13 cellular contexts compared by ENCODE assay signal in the genomic region with DNA sequence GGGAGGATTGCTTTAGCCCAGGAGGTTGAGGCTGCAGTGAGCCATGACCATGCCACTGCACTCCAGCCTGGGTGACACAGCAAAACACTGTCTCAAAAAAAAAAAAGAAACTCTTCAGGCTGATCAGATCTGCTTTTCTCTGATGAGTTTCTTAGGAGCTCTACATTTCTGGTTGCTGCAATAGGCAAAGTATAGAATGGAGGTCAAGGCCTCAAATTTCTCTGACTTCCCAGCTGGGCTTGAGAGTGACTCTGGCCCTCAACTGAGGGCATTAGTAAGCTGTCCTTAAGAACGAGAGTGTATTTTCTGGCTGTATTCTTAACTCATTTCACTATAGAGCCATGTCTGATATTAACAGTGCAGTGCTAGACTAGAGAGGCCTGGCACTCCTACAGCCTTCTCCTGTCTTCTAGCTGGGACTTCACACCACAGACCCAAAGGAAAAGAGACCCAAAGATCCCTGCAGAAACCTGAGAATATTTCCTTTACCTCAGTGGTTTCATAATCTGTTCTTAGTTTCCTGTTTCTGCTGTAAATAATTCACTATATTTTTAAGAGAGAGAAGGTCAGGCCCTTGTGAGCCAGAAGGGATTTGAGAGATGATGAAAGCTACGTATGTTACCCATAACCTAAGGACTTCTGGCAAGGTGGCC. TPM values are rescaled to one million over a fixed set of nuclear protein-coding genes. Genes with fewer than 3 reads are reported as not detected.
DNase-seq lines count a peak whose midpoint lies in the region; ATAC-seq, FAIRE-seq and TF ChIP-seq lines count a peak whose summit lies in the region.
"Had no signal": no experiment of that assay in that cellular context is flagged by ENCODE, and none has a peak within 500 bp of the region (broad histone marks: within the 10 kb centered on the region; RNA-seq: fewer than 3 reads in every experiment).

No MANE protein-coding gene starts in this region.

- H3K4me2 ChIP-seq in HepG2 (ENCODE audit: low read depth, low read length), result peak overlapping the region; percentile 35; the same call in 1 of the 2 replicates

- H3K4me1 ChIP-seq in HepG2 (ENCODE audit: insufficient read depth, low read length) (peaks cover 51% of the 10 kb centered on the region), right lobe of liver (peaks cover 0 to 3% (median 0%) of the 10 kb centered on the region in 4 donors), thyroid gland (no peaks in the 10 kb centered on the region), heart right ventricle (peaks cover 0 to 8% (median 0%) of the 10 kb centered on the region in 9 donors)
- H3K4me1 ChIP-seq: sigmoid colon, uterus had no signal

- H3K9me3 ChIP-seq in HepG2 (ENCODE audit: low read length), result no peaks in the 10 kb centered on the region
- H3K9me3 ChIP-seq in right lobe of liver, result no peaks in the 10 kb centered on the region
- no peaks in the 10 kb centered on the region for H3K9me3 ChIP-seq in thyroid gland
- H3K9me3 ChIP-seq in heart right ventricle, result peaks cover 0 to 17% (median 5%) of the 10 kb centered on the region in 11 donors
- H3K9me3 ChIP-seq: sigmoid colon, uterus had no signal

- H3K27ac ChIP-seq in HepG2 (ENCODE audit: extremely low read length, insufficient read depth, low read length) (no peak overlapping the region), right lobe of liver (no peak overlapping the region), thyroid gland (no peak overlapping the region), heart right ventricle (no peak overlapping the region)
- H3K27ac ChIP-seq: sigmoid colon, uterus had no signal

- POLR2A ChIA-PET in HepG2 (lab: Yijun Ruan, JAX), result interaction anchor here (1.1 to 5.8 kb wide), 3 partner anchors 15 to 281 kb away, joined by 4 to 69 read pairs (median 15); a partner anchor contains a TSS

- no peak for TF ChIP-seq POLR2A in HepG2 (IDR thresholded peaks at IDR 0.05; ENCODE audit: insufficient read depth in 1 of 2, low read depth in 2 of 2, low read length in 2 of 2)
- TF ChIP-seq POLR2A in right lobe of liver (IDR thresholded peaks at IDR 0.05), result no peak
- no peak for TF ChIP-seq POLR2A in thyroid gland (IDR thresholded peaks at IDR 0.05)

- intact Hi-C loops in HepG2 (cut with micrococcal nuclease; ENCODE audit: unreplicated experiment) (loop anchor here (2.0 to 5.0 kb wide), 2 partner anchors 15 to 42 kb away; no protein-coding TSS in a partner anchor), right lobe of liver (cut with DNase I) (no loop called here), thyroid gland (cut with DNase I) (no loop called here), heart right ventricle (cut with DNase I) (loop anchor here in 1 of 10 donors (5.0 kb wide), 1 partner anchor 38 kb away; no protein-coding TSS in a partner anchor)

- ATAC-seq in HepG2 (no peak), right lobe of liver (no peak), HG02884 (IDR thresholded peaks at IDR 0.05; ENCODE audit: unreplicated experiment) (peak; percentile 54), HG03520 (IDR thresholded peaks at IDR 0.05; ENCODE audit: unreplicated experiment) (no peak), heart right ventricle (no peak)

- in situ Hi-C loops in HepG2 (cut with HindIII; ENCODE audit: extremely low pct_ligation_motif_present, low pct_unique_long_range_greater_than_20kb), result no loop called here

- WGBS in HepG2 (ENCODE audit: low lambda C conversion rate), result 31% methylated on average over 2 of the region's 2 CpGs
- 62% methylated on average over 2 of the region's 2 CpGs for WGBS in right lobe of liver (ENCODE audit: insufficient coverage, low coverage, low lambda C conversion rate, missing lambda C conversion rate)
- WGBS in thyroid gland, 2 donors, result 63 to 76% methylated on average over 2 of the region's 2 CpGs
- WGBS in heart right ventricle, 2 donors, result 76 to 81% methylated on average over 2 of the region's 2 CpGs

- H3K4me3 ChIP-seq in HepG2 (replicated peaks in 1 of 3; ENCODE audit: insufficient read depth in 1 of 3, low read depth in 2 of 3, low read length in 3 of 3) (no peak overlapping the region), right lobe of liver (no peak overlapping the region), thyroid gland (replicated peaks in 1 of 3) (no peak overlapping the region), heart right ventricle (no peak overlapping the region)
- H3K4me3 ChIP-seq: sigmoid colon, uterus had no signal

- DNase-seq in HepG2 (ENCODE audit: low spot score), result no peak
- no peak for DNase-seq in right lobe of liver
- DNase-seq in MV-4-11 (lab: John Stamatoyannopoulos, UW), result peak; percentile 7
- peak; percentile 7 to 36 for DNase-seq in thyroid gland
- no peak for DNase-seq in DMS53 treated with DMSO at 0.1 percent for 48 hours (lab: John Stamatoyannopoulos, UW; ENCODE audit: unreplicated experiment)
- no peak for DNase-seq in heart right ventricle
- DNase-seq: anterior cingulate cortex, NCI-H1105 treated with DMSO at 0.1 percent for 48 hours, sigmoid colon, uterus had no signal

- H3K27me3 ChIP-seq in HepG2 (ENCODE audit: control insufficient read depth in 1 of 2, insufficient read depth in 2 of 2, low read length in 2 of 2) (no peaks in the 10 kb centered on the region), right lobe of liver (no peaks in the 10 kb centered on the region), thyroid gland (no peaks in the 10 kb centered on the region), heart right ventricle (no peaks in the 10 kb centered on the region)
- H3K27me3 ChIP-seq: sigmoid colon, uterus had no signal

- no peak overlapping the region for H2AFZ ChIP-seq in HepG2 (ENCODE audit: low read length)

- H3K36me3 ChIP-seq in HepG2 (replicated peaks in 1 of 2; ENCODE audit: control insufficient read depth in 1 of 2, insufficient read depth in 2 of 2, low read length in 2 of 2) (no peaks in the 10 kb centered on the region), right lobe of liver (no peaks in the 10 kb centered on the region), thyroid gland (no peaks in the 10 kb centered on the region), heart right ventricle (no peaks in the 10 kb centered on the region)
- H3K36me3 ChIP-seq: sigmoid colon, uterus had no signal

- no peak overlapping the region for H3K9ac ChIP-seq in HepG2 (ENCODE audit: insufficient read depth, low read depth, low read length)

- H4K20me1 ChIP-seq in HepG2 (ENCODE audit: insufficient read depth, low read length), result no peaks in the 10 kb centered on the region

- CTCF ChIA-PET in HepG2 (lab: Yijun Ruan, JAX; ENCODE audit: low intra/inter-chr PET ratio, low total read pairs), result interaction anchor here (1.1 kb wide), 1 partner anchor 41 kb away, joined by 3 read pairs; no protein-coding TSS in a partner anchor

- BruUV-seq in HepG2 (replicated peaks; lab: Mats Ljungman, UMichigan), result no TSS peak

- no peak for TF ChIP-seq RAD21 in HepG2 (CRISPR knock-in tag; IDR thresholded peaks at IDR 0.05)

- no peaks in the 10 kb centered on the region for H3K79me2 ChIP-seq in HepG2 (ENCODE audit: insufficient read depth, low read length)

- no peak for FAIRE-seq in HepG2 (lab: Jason Lieb, UNC)

- TF ChIP-seq CTCF in HepG2 (CRISPR knock-in tag; IDR thresholded peaks at IDR 0.05) (no peak), right lobe of liver (IDR thresholded peaks at IDR 0.05) (no peak), thyroid gland (IDR thresholded peaks at IDR 0.05) (no peak), heart right ventricle (IDR thresholded peaks at IDR 0.05) (no peak)

- TF ChIP-seq EP300 in HepG2 (IDR thresholded peaks at IDR 0.05; ENCODE audit: low read depth in 2 of 2, low read length in 2 of 2), result no peak
- no peak for TF ChIP-seq EP300 in HepG2 (CRISPR knock-in tag; IDR thresholded peaks at IDR 0.05; ENCODE audit: borderline replicate concordance)

TF ChIP-seq in HepG2, 621 proteins besides CTCF, POLR2A, EP300 and RAD21:
- TF ChIP-seq KAT8 (CRISPR knock-in tag; IDR thresholded peaks at IDR 0.05) (no peak), NR2F6 (IDR thresholded peaks at IDR 0.05) (no peak), NR2F6 (CRISPR knock-in tag; IDR thresholded peaks at IDR 0.05) (no peak), JUN (CRISPR knock-in tag; IDR thresholded peaks at IDR 0.05) (no peak), PAF1 (CRISPR knock-in tag; IDR thresholded peaks at IDR 0.05) (no peak), MATR3 (CRISPR knock-in tag; IDR thresholded peaks at IDR 0.05) (no peak)

RNA-seq across cellular contexts. Expression of a gene that starts 2.0 kb away (rescaled TPM):
- total RNA-seq in HepG2 (2016; rRNA removed; fragmentation: Illumina TruSeq; extraction: Trizol), result 10.9 and 13.4 TPM in 2 replicates
- 1.3 and 1.4 TPM in 2 replicates for total RNA-seq in HepG2 (2016; cell fraction: cytosol; rRNA removed; fragmentation: Illumina TruSeq; extraction: Trizol; ENCODE audit: low read depth)
- total RNA-seq in HepG2 (2016; cell fraction: insoluble cytoplasmic fraction; rRNA removed; fragmentation: Illumina TruSeq; extraction: Trizol), result 11.0 and 14.6 TPM in 2 replicates
- 4.3 and 4.5 TPM in 2 replicates for total RNA-seq in HepG2 (2016; cell fraction: membrane; rRNA removed; fragmentation: Illumina TruSeq; extraction: Trizol)
- 26.4 and 27.1 TPM in 2 replicates for total RNA-seq in HepG2 (2016; cell fraction: nucleus; rRNA removed; fragmentation: Illumina TruSeq; extraction: Trizol)
- 8.8 and 9.8 TPM in 2 replicates for polyA plus RNA-seq in HepG2 (2011; rRNA removed)
- polyA plus RNA-seq in HepG2 (2011; cell fraction: cytosol; rRNA removed), result 4.2 and 4.4 TPM in 2 replicates
- polyA plus RNA-seq in HepG2 (2011; cell fraction: nucleus; rRNA removed), result 48.5 and 49.6 TPM in 2 replicates
- polyA plus RNA-seq in HepG2 (2012), result 5.7 and 9.6 TPM in 2 replicates
- 0.58 and 0.63 TPM in 2 replicates for polyA plus RNA-seq in HepG2 (2016; cell fraction: cytosol; fragmentation: Illumina TruSeq; extraction: Trizol; ENCODE audit: low read depth)
- 8.0 and 8.4 TPM in 2 replicates for polyA plus RNA-seq in HepG2 (2016; cell fraction: insoluble cytoplasmic fraction; fragmentation: Illumina TruSeq; extraction: Trizol; ENCODE audit: low read depth)
- polyA plus RNA-seq in HepG2 (2016; cell fraction: membrane; fragmentation: Illumina TruSeq; extraction: Trizol; ENCODE audit: low read depth), result 1.8 and 2.5 TPM in 2 replicates
- polyA plus RNA-seq in HepG2 (2016; cell fraction: nucleus; fragmentation: Illumina TruSeq; extraction: Trizol; ENCODE audit: insufficient read depth, low read depth), result 30.6 and 33.1 TPM in 2 replicates
- 11.6 TPM in 1 of 2 replicates, not detected in the other for polyA minus RNA-seq in HepG2 (2011; rRNA and poly(A)+ RNA removed; ENCODE audit: low replicate concordance)
- polyA minus RNA-seq in HepG2 (2011; cell fraction: cytosol; rRNA and poly(A)+ RNA removed), result 4.1 TPM in 2 replicates
- 24.8 and 27.8 TPM in 2 replicates for polyA minus RNA-seq in HepG2 (2011; cell fraction: nucleus; rRNA and poly(A)+ RNA removed)
- total RNA-seq in right lobe of liver, result 100 to 1,000 TPM in 3 of 6 experiments, 10 to 100 TPM in 3; 24.9 to 188 (median 91.4) TPM
- under 1 TPM in 2 of 4 donors, not detected in 2; 0.54 to 0.67 TPM for total RNA-seq in thyroid gland
- total RNA-seq in heart right ventricle, result under 1 TPM in 7 of 10 donors, not detected in 3; 0.11 to 0.31 (median 0.21) TPM
- polyA plus RNA-seq in heart right ventricle, result under 1 TPM; 0.03 to 0.15 TPM
- total RNA-seq: A172 had no signal

Comparison
In these comparisons a context has a peak if more than half of its experiments do, and no peak if none do; other contexts are left out.
1. DNase-seq: peak in MV-4-11 (single experiment) and thyroid gland (2 of 2); none in HepG2 (single experiment), right lobe of liver (0 of 3), DMS53 treated with DMSO at 0.1 percent for 48 hours (single experiment) and heart right ventricle (0 of 2).